ENCODE assay signal across 21 cellular contexts in the genomic region with DNA sequence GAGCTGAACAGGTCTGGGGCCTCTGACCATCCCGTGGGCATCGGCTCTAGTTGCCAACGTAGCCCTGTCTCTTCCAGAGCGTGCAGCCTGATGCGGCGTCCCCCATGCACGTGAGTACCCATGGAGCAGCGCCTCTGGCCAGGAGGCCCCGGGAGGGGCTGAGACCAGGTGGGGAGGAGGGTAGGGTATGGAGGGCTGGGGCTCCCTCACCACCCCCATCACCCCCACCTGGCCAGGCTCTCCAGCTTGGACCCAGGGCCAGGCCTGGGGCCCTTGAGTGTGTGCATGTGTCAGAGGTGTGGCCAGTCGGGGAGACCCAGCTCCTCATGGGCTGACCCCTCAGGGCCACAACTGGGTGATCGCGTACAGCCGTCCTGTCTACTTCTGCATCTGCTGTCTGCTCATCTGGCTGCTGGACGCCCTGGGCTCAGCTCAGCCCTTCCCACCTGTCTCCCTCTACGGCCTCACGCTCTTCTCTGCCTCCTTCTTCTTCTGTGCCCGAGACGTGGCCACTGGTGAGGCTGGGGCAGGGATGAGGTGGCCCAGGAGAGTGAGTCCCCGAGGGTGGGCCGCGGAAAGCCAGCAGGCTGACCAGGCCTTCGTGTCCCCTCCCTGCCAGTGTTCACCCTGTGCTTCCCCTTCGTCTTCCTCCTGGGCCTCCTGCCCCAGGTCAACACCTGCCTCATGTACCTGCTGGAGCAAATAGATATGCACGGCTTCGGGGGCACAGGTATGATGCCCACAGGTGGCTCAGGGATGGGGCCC. TPM values are rescaled to one million over a fixed set of nuclear protein-coding genes. Genes with fewer than 3 reads are reported as not detected.
"Had no signal": no experiment of that assay in that cellular context is flagged by ENCODE, and none has a peak within 500 bp of the region (broad histone marks: within the 10 kb centered on the region; RNA-seq: fewer than 3 reads in every experiment).

No MANE protein-coding gene starts in this region.

- H3K27me3 ChIP-seq: adrenal gland, ascending aorta, brain microvascular endothelial cell, upper lobe of left lung had no signal

- DNase-seq: activated CD4-positive, alpha-beta memory T cell treated with anti-CD3 and anti-CD28 coated beads, Interleukin-2, amount 10 ng/mL, durations not matched to agents 7 days and 5 days; activated CD4-positive, alpha-beta T cell treated with anti-CD3 and anti-CD28 coated beads, Interleukin-2, amount 10 ng/mL, durations not matched to agents 24 days and 14 days; activated gamma-delta T cell treated with Interleukin-2 at 50 U/mL for 16 hours; adrenal gland; brain microvascular endothelial cell; dermis blood vessel endothelial cell; effector CD8-positive, alpha-beta T cell; foreskin melanocyte; kidney; naive B cell; occipital lobe; small intestine; stimulated activated CD4-positive, alpha-beta T cell treated with anti-CD3 and anti-CD28 coated beads, Interleukin-2, amount 100 ng/mL, for 24 hours had no signal

- H3K9me3 ChIP-seq: adrenal gland, ascending aorta, thoracic aorta, upper lobe of left lung had no signal

- ATAC-seq: activated CD4-positive, CD25-positive, alpha-beta regulatory T cell treated with anti-CD3 and anti-CD28 coated beads, Interleukin-2, amount 50 U/mL, for 24 hours; sciatic nerve; stimulated activated memory B cell treated with anti-CD40 and anti-IgM and Interleukin-4, amounts not matched to agents 10 μg/mL and 1 μg/mL and 100 μg/mL, for 72 hours had no signal

- H3K4me1 ChIP-seq: adrenal gland, ascending aorta had no signal

- H3K27ac ChIP-seq: adrenal gland, ascending aorta, brain microvascular endothelial cell, thoracic aorta, upper lobe of left lung, VCaP had no signal

- H3K4me3 ChIP-seq: adrenal gland, ascending aorta, lung, thoracic aorta, upper lobe of left lung had no signal

- FAIRE-seq: kidney, small intestine had no signal

RNA-seq across cellular contexts. Expression of gene KCNK7, which starts 28.4 kb away (rescaled TPM):
- total RNA-seq: ascending aorta had no signal
